Comparison of ENCODE assay signal across 7 cellular contexts in the genomic region with DNA sequence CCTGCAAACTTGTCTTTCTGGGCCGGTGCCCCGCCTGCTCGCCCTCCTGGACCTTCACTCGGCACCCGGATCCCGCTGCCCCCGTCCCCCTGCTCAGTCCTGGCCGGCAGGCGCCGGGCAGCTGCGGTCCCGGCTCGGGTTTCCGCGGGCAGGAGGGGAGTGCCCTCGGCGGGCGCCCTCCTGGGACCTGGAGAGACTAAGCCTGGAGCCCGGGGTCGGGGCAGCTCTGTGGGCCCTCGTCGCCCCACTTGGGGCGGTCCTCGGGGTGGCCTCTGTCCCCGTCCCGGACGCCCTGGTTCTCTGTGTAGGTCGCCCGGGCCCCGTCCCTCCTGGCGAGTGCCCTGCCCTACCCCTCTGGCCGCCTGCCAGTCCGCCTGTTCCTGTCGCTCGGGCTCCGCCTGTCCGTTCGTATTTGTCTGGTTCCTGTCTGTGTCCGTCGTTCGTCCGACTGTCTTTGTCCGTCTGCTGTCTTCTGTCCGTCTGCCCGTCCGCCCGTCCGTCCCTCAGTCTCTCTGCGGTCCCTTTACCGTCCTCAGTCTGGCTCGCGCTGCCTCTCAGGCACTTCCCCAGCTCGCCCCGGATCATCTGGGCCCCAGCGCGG. TPM values are rescaled to one million over a fixed set of nuclear protein-coding genes. Genes with fewer than 3 reads are reported as not detected.
DNase-seq lines count a peak whose midpoint lies in the region; FAIRE-seq and TF ChIP-seq lines count a peak whose summit lies in the region.

No MANE protein-coding gene starts in this region.

- peak overlapping the region; percentile 94 for H3K27ac Mint-ChIP-seq in type B pancreatic cell

- 0 out of 2 replicates have a peak overlapping the region, but pooled peaks have one; percentile 50 for H2AFZ ChIP-seq in H1 (ENCODE audit: low read length)

- TF ChIP-seq CTCF in H1 (IDR thresholded peaks at IDR 0.05; ENCODE audit: control extremely low read depth in 1 of 3, insufficient read depth in 1 of 3, low read depth in 1 of 3, low read length in 3 of 3) = no peak
- TF ChIP-seq CTCF in type B pancreatic cell (conservative IDR thresholded peaks at IDR 0.05) = no peak

- CTCF ChIA-PET in H1 (lab: Charles Lee; ENCODE audit: partially characterized antibody) = interaction anchor here (0.7 to 19.2 kb wide), 8 partner anchors 9 to 190 kb away, joined by 3 to 415 read pairs (median 4); a partner anchor contains a TSS

- WGBS in H1 (ENCODE audit: extremely low coverage in 1 of 2, insufficient coverage in 1 of 2, insufficient read length in 1 of 2, insufficient replicate concordance in 2 of 2, low coverage in 1 of 2, low lambda C conversion rate in 2 of 2, missing lambda C conversion rate in 1 of 2), 2 experiments = 3% methylated on average over 46 of the region's 56 CpGs; no CpG with 5 or more reads in 1 of the 2 experiments
- 0 to 1% methylated on average over 45 to 53 of the region's 56 CpGs for WGBS in mesodermal cell (ENCODE audit: insufficient coverage in 2 of 2), 2 experiments

- no peak; a peak in 1 of 3 replicates for TF ChIP-seq POLR2A in H1 (IDR thresholded peaks at IDR 0.05; ENCODE audit: control extremely low read depth in 1 of 2, low read depth in 2 of 2, low read length in 2 of 2)

- H3K18ac ChIP-seq in H1 (ENCODE audit: extremely low read depth, low read length) = peak overlapping the region; percentile 83

- H3K9ac ChIP-seq in H1 (replicated peaks in 1 of 4; ENCODE audit: extremely low read depth in 1 of 4, low read depth in 3 of 4, low read length in 3 of 4) = peak overlapping the region; percentile 64 to 79 (median 75)

- peaks cover 10 to 27% (median 13%) of the 10 kb centered on the region in 4 experiments for H3K4me1 ChIP-seq in H1 (replicated peaks in 1 of 4; ENCODE audit: control insufficient read depth in 3 of 4, insufficient read depth in 4 of 4, low read length in 3 of 4)
- peaks cover 9% of the 10 kb centered on the region for H3K4me1 ChIP-seq in mesodermal cell (ENCODE audit: control insufficient read depth, insufficient read depth, low read length, poor library complexity, severe bottlenecking)

- peak overlapping the region; percentile 3; the same call in 1 of the 2 replicates for H3K27ac ChIP-seq in H1 (ENCODE audit: low read depth, low read length)
- H3K27ac ChIP-seq in mesodermal cell (ENCODE audit: low read depth, low read length, severe bottlenecking) = peak overlapping the region; percentile 62

- H2BK5ac ChIP-seq in H1 (ENCODE audit: low read depth, low read length) = peak overlapping the region; percentile 60; the same call in 1 of the 2 replicates

- no peak overlapping the region for H3K14ac ChIP-seq in H1 (ENCODE audit: insufficient read length)

- H3K79me1 ChIP-seq in H1 (ENCODE audit: low read depth, low read length) = 0 out of 2 replicates have a peak, but pooled peaks cover 2% of the 10 kb centered on the region

- H4K91ac ChIP-seq in H1 (replicated peaks; ENCODE audit: insufficient read length, low read length) = peak overlapping the region; percentile 81

- no peaks in the 10 kb centered on the region for H3K9me3 ChIP-seq in H1 (ENCODE audit: insufficient read depth in 2 of 2, low read depth in 1 of 2, low read length in 1 of 2)
- no peaks in the 10 kb centered on the region for H3K9me3 ChIP-seq in mesodermal cell (ENCODE audit: control insufficient read depth, low read length)

- peaks cover 38% of the 10 kb centered on the region for H3K27me3 Mint-ChIP-seq in type B pancreatic cell

- H3K79me2 ChIP-seq in H1 (ENCODE audit: control insufficient read depth in 1 of 2, insufficient read depth in 2 of 2, low read length in 2 of 2) = peaks cover 0 to 9% of the 10 kb centered on the region in 2 experiments; a peak in 1 of 4 replicates

- H3K4me2 ChIP-seq in H1 (ENCODE audit: insufficient read depth in 1 of 2, low read depth in 2 of 2, low read length in 2 of 2) = peak overlapping the region; percentile 78 to 95

- TF ChIP-seq EP300 in H1 (IDR thresholded peaks at IDR 0.05; ENCODE audit: borderline replicate concordance in 1 of 2, low read depth in 2 of 2, low read length in 2 of 2) = no peak

- FAIRE-seq in H1 (lab: Jason Lieb, UNC) = no peak

- H4K20me1 ChIP-seq in H1 (replicated peaks in 1 of 2; ENCODE audit: control insufficient read depth in 1 of 2, insufficient read depth in 2 of 2, low read length in 2 of 2) = no peaks in the 10 kb centered on the region

- 0 out of 2 replicates have a peak overlapping the region, but pooled peaks have one; percentile 61 for H2BK20ac ChIP-seq in H1 (ENCODE audit: low read length)

- peaks cover 11% of the 10 kb centered on the region for H3K23me2 ChIP-seq in H1 (ENCODE audit: low read depth, low read length)

- H3K36me3 Mint-ChIP-seq in type B pancreatic cell = peaks cover 7% of the 10 kb centered on the region

- peak; percentile 49 for DNase-seq in ELF-1 (ENCODE audit: low read depth, low spot score)
- peak; percentile 88 for DNase-seq in HT-29 (ENCODE audit: low spot score)
- DNase-seq in SW480 (ENCODE audit: low spot score) = peak; percentile 60
- DNase-seq in H1 (ENCODE audit: low read depth in 1 of 2, low spot score in 2 of 2) = peak in 1 of 2 experiments; percentile 74
- DNase-seq in type B pancreatic cell (ENCODE audit: extremely low spot score, unreplicated experiment) = no peak
- no peak for DNase-seq in NCI-H1694 treated with DMSO at 0.1 percent for 48 hours (lab: John Stamatoyannopoulos, UW)

- H3K23ac ChIP-seq in H1 (ENCODE audit: insufficient read length) = no peak overlapping the region

- no peak overlapping the region for H2AK5ac ChIP-seq in H1 (ENCODE audit: low read depth, low read length)

- peaks cover 0 to 6% (median 2%) of the 10 kb centered on the region in 4 experiments; a peak in 3 of 7 replicates for H3K27me3 ChIP-seq in H1 (replicated peaks in 1 of 4; ENCODE audit: control insufficient read depth in 3 of 4, extremely low read depth in 1 of 4, insufficient read depth in 3 of 4, low read length in 3 of 4)

- no peak for TF ChIP-seq RAD21 in H1 (IDR thresholded peaks at IDR 0.05 in 1 of 2, conservative IDR thresholded peaks at IDR 0.05 in 1 of 2; ENCODE audit: low read depth in 2 of 2, low read length in 2 of 2)

- H2BK120ac ChIP-seq in H1 (replicated peaks; ENCODE audit: low read depth, low read length) = no peak overlapping the region

- peak overlapping the region; percentile 93 for H4K8ac ChIP-seq in H1 (ENCODE audit: extremely low read depth, insufficient read depth, low read length)

- H3K9me3 Mint-ChIP-seq in type B pancreatic cell = no peaks in the 10 kb centered on the region

- H3K4me3 Mint-ChIP-seq in type B pancreatic cell = peak overlapping the region; percentile 98

- H3K36me3 ChIP-seq in H1 (ENCODE audit: control insufficient read depth in 2 of 4, insufficient read depth in 4 of 4, low read length in 3 of 4) = no peaks in the 10 kb centered on the region
- no peaks in the 10 kb centered on the region for H3K36me3 ChIP-seq in mesodermal cell (ENCODE audit: control insufficient read depth, insufficient read depth, low read length)

- POLR2A ChIA-PET in H1 (lab: Charles Lee; ENCODE audit: partially characterized antibody) = interaction anchor here (0.8 to 4.2 kb wide), 13 partner anchors 10 to 387 kb away, joined by 3 to 26 read pairs (median 3); a partner anchor contains a TSS

- peak overlapping the region; percentile 84; the same call in 1 of the 2 replicates for H2BK12ac ChIP-seq in H1 (ENCODE audit: low read depth, low read length)

- H3K56ac ChIP-seq in H1 (replicated peaks; ENCODE audit: insufficient read length, low read depth, low read length) = peak overlapping the region; percentile 60

- peak overlapping the region; percentile 44 for H3K4ac ChIP-seq in H1 (replicated peaks; ENCODE audit: insufficient read length, low read depth, low read length)

- peak overlapping the region; percentile 73 to 97 (median 86) for H3K4me3 ChIP-seq in H1 (ENCODE audit: extremely low read depth in 1 of 4, insufficient read depth in 2 of 4, low read depth in 3 of 4, low read length in 4 of 4)
- H3K4me3 ChIP-seq in mesodermal cell (ENCODE audit: extremely low read depth, insufficient read depth, low read length, poor library complexity, severe bottlenecking) = peak overlapping the region; percentile 66

- H2BK15ac ChIP-seq in H1 (ENCODE audit: low read length) = no peak overlapping the region

- H4K5ac ChIP-seq in H1 (ENCODE audit: insufficient read length, low read depth, low read length) = peak overlapping the region; percentile 38

- peaks cover 41% of the 10 kb centered on the region for H3K4me1 Mint-ChIP-seq in type B pancreatic cell (ENCODE audit: unreplicated experiment)

RNA-seq across cellular contexts. Expression of a gene that starts 0.5 kb away (rescaled TPM):
- 75.9 and 80.4 TPM in 2 replicates for total RNA-seq in HT-29 (2014; rRNA removed; shearing (Covaris generic))
- total RNA-seq in H1 (2021; fragmentation: NEBNext Ultra II Directional; extraction: Animal tissue kit (Norgen Biotek cat#: 25700)) = 30.8 and 31.4 TPM in 2 replicates
- 60.0 and 97.0 TPM in 2 replicates for polyA plus RNA-seq in H1 (2011; rRNA removed)
- polyA plus RNA-seq in H1 (2011; cell fraction: cytosol; rRNA removed) = 36.3 TPM
- polyA plus RNA-seq in H1 (2011; cell fraction: nucleus; rRNA removed) = 49.8 TPM
- 18.5 to 44.5 TPM (median 39.0 TPM) in 4 replicates for polyA plus RNA-seq in H1 (2012, experiment 1 of 2)
- polyA plus RNA-seq in H1 (2012, experiment 2 of 2) = 28.2 TPM
- 40.3 TPM for polyA plus RNA-seq in H1 (2013, experiment 1 of 2)
- polyA plus RNA-seq in H1 (2013, experiment 2 of 2) = 43.1 TPM
- 16.9 and 18.9 TPM in 2 replicates for polyA minus RNA-seq in H1 (2011; rRNA and poly(A)+ RNA removed)
- polyA minus RNA-seq in H1 (2011; cell fraction: cytosol; rRNA and poly(A)+ RNA removed) = 25.8 TPM
- polyA minus RNA-seq in H1 (2011; cell fraction: nucleus; rRNA and poly(A)+ RNA removed) = 14.2 TPM
- 16.1 TPM for polyA plus RNA-seq in mesodermal cell (2013, experiment 1 of 2)
- 13.4 TPM for polyA plus RNA-seq in mesodermal cell (2013, experiment 2 of 2)
- 77.7 and 118 TPM in 2 replicates for total RNA-seq in type B pancreatic cell (ENCODE audit: low replicate concordance)

RNA-seq across cellular contexts. Expression of a gene that starts 40.6 kb away (rescaled TPM):
- total RNA-seq in HT-29 (2014; rRNA removed; shearing (Covaris generic)) = not detected in 2 replicates
- 31.4 and 34.8 TPM in 2 replicates for total RNA-seq in H1 (2021; fragmentation: NEBNext Ultra II Directional; extraction: Animal tissue kit (Norgen Biotek cat#: 25700))
- polyA plus RNA-seq in H1 (2011; rRNA removed) = 29.5 and 43.9 TPM in 2 replicates
- 46.1 TPM for polyA plus RNA-seq in H1 (2011; cell fraction: cytosol; rRNA removed)
- 32.9 TPM for polyA plus RNA-seq in H1 (2011; cell fraction: nucleus; rRNA removed)
- 51.7 to 65.2 TPM (median 58.2 TPM) in 4 replicates for polyA plus RNA-seq in H1 (2012, experiment 1 of 2)
- polyA plus RNA-seq in H1 (2012, experiment 2 of 2) = 15.5 TPM
- polyA plus RNA-seq in H1 (2013, experiment 1 of 2) = 20.4 TPM
- 21.3 TPM for polyA plus RNA-seq in H1 (2013, experiment 2 of 2)
- 58.1 and 66.4 TPM in 2 replicates for polyA minus RNA-seq in H1 (2011; rRNA and poly(A)+ RNA removed)
- polyA minus RNA-seq in H1 (2011; cell fraction: cytosol; rRNA and poly(A)+ RNA removed) = 20.0 TPM
- polyA minus RNA-seq in H1 (2011; cell fraction: nucleus; rRNA and poly(A)+ RNA removed) = 15.2 TPM
- polyA plus RNA-seq in mesodermal cell (2013, experiment 1 of 2) = 34.6 TPM
- 28.3 TPM for polyA plus RNA-seq in mesodermal cell (2013, experiment 2 of 2)
- total RNA-seq in type B pancreatic cell (ENCODE audit: low replicate concordance) = 16.4 and 18.8 TPM in 2 replicates

Comparison
In these comparisons a context has a peak if more than half of its experiments do, and no peak if none do; other contexts are left out.
1. DNase-seq: peak in ELF-1 (single experiment), HT-29 (single experiment) and SW480 (single experiment); none in type B pancreatic cell (single experiment) and NCI-H1694 treated with DMSO at 0.1 percent for 48 hours (single experiment).
2. RNA of a gene that starts 40.6 kb away (total RNA-seq): 31.4 to 34.8 TPM in H1 and 16.4 to 18.8 TPM in type B pancreatic cell; not detected in HT-29; every median in the first group is over 10 times any median in the second.